ENCODE assay signal across 8 cellular contexts in genomic region chr19:52820472-52821205, GRCh38. TPM values are rescaled to one million over a fixed set of nuclear protein-coding genes. Genes with fewer than 3 reads are reported as not detected.
DNase-seq lines count a peak whose midpoint lies in the region; ATAC-seq and TF ChIP-seq lines count a peak whose summit lies in the region.
"Not testable (repeated sequence)": the region's sequence is repeated elsewhere in the genome, so short reads cannot be mapped to it uniquely, and the experiment has no call there.

No MANE protein-coding gene starts in this region.

- H3K27me3 ChIP-seq in BLaER1 treated with 17β-estradiol and CSF1 and Interleukin-3, amounts not matched to agents 10 nM and 100 nM; mononuclear cell (ENCODE audit: insufficient read depth, low read length): not testable (repeated sequence)

- TF ChIP-seq CTCF in RWPE1 (conservative IDR thresholded peaks at IDR 0.05; ENCODE audit: low read depth): not testable (repeated sequence)

- DNase-seq in RWPE1 (ENCODE audit: low spot score): not testable (repeated sequence)
- DNase-seq in activated naive CD4-positive, alpha-beta T cell treated with anti-CD3 and anti-CD28 coated beads, Interleukin-2, amount 50 U/mL, for 72 hours (ENCODE audit: low spot score in 2 of 2): peak in 1 of 2 donors; percentile 16
- DNase-seq in fibroblast of peridontal ligament (ENCODE audit: extremely low read depth): peak; percentile 21
- DNase-seq in stimulated activated CD4-positive, alpha-beta T cell treated with anti-CD3 and anti-CD28 coated beads, Interleukin-1b, Interleukin-23, amount 100 ng/mL, for 48 hours: peak; percentile 25

- H3K9me3 Mint-ChIP-seq in activated naive CD4-positive, alpha-beta T cell treated with anti-CD3 and anti-CD28 coated beads, Interleukin-2, amount 50 U/mL, for 72 hours: peaks cover 10 to 31% of the 10 kb centered on the region in 2 donors

- peaks cover 0 to 50% (median 12%) of the 10 kb centered on the region in 11 experiments; a peak in 13 of 22 replicates for H3K9me3 ChIP-seq in BLaER1 treated with 17β-estradiol and CSF1 and Interleukin-3, amounts not matched to agents 10 nM and 100 nM (replicated peaks in 1 of 11)
- H3K9me3 ChIP-seq in mononuclear cell (ENCODE audit: low read depth, low read length): not testable (repeated sequence)

- H3K36me3 Mint-ChIP-seq in activated naive CD4-positive, alpha-beta T cell treated with anti-CD3 and anti-CD28 coated beads, Interleukin-2, amount 50 U/mL, for 72 hours: peaks cover 36 to 61% of the 10 kb centered on the region in 2 donors

- not testable (repeated sequence) for H3K4me1 ChIP-seq in BLaER1 treated with 17β-estradiol and CSF1 and Interleukin-3, amounts not matched to agents 10 nM and 100 nM; mononuclear cell (ENCODE audit: insufficient read depth, low read length)

- peak overlapping the region; percentile 79 to 89 (median 84) for H3K9ac ChIP-seq in BLaER1 treated with 17β-estradiol and CSF1 and Interleukin-3, amounts not matched to agents 10 nM and 100 nM

- POLR2A ChIA-PET in RWPE1 (lab: Yijun Ruan, JAX; ENCODE audit: low non-redundant PET): interaction anchor here (0.6 kb wide), 1 partner anchor 607 kb away, joined by 3 read pairs; no protein-coding TSS in a partner anchor

- CTCF ChIA-PET in RWPE1 (lab: Yijun Ruan, JAX): interaction anchor here (0.7 kb wide), 1 partner anchor 1010 kb away, joined by 4 read pairs; no protein-coding TSS in a partner anchor

- peak overlapping the region; percentile 61 to 92 for H3K27ac Mint-ChIP-seq in activated naive CD4-positive, alpha-beta T cell treated with anti-CD3 and anti-CD28 coated beads, Interleukin-2, amount 50 U/mL, for 72 hours

- H4K20me1 ChIP-seq in BLaER1 treated with 17β-estradiol and CSF1 and Interleukin-3, amounts not matched to agents 10 nM and 100 nM: peaks cover 0 to 19% (median 0%) of the 10 kb centered on the region in 11 experiments; a peak in 4 of 22 replicates

- peak; percentile 33 for ATAC-seq in GM19463 (IDR thresholded peaks at IDR 0.05; ENCODE audit: unreplicated experiment)
- peak; percentile 20 for ATAC-seq in HG03442 (IDR thresholded peaks at IDR 0.05; ENCODE audit: unreplicated experiment)
- peak; percentile 34 to 48 for ATAC-seq in activated naive CD4-positive, alpha-beta T cell treated with anti-CD3 and anti-CD28 coated beads, Interleukin-2, amount 50 U/mL, for 72 hours

- H3K27ac ChIP-seq in BLaER1 treated with 17β-estradiol and CSF1 and Interleukin-3, amounts not matched to agents 10 nM and 100 nM: peak overlapping the region; percentile 63 to 86 (median 78)
- H3K27ac ChIP-seq in RWPE1: peak overlapping the region; percentile 42

- peak overlapping the region; percentile 70 to 82 (median 77) for H3K4me3 ChIP-seq in BLaER1 treated with 17β-estradiol and CSF1 and Interleukin-3, amounts not matched to agents 10 nM and 100 nM
- H3K4me3 ChIP-seq in mononuclear cell (ENCODE audit: low read length): peak overlapping the region; percentile 59

- H3K4me2 ChIP-seq in BLaER1 treated with 17β-estradiol and CSF1 and Interleukin-3, amounts not matched to agents 10 nM and 100 nM: peak overlapping the region; percentile 81 to 95 (median 91)

- peaks cover 28 to 33% (median 31%) of the 10 kb centered on the region in 11 experiments for H3K36me3 ChIP-seq in BLaER1 treated with 17β-estradiol and CSF1 and Interleukin-3, amounts not matched to agents 10 nM and 100 nM

RNA-seq across cellular contexts. Expression of gene ZNF28, which starts 0.8 kb away (rescaled TPM):
- 10 to 100 TPM; 14.5 to 16.1 TPM for total RNA-seq in activated naive CD4-positive, alpha-beta T cell treated with anti-CD3 and anti-CD28 coated beads, Interleukin-2, amount 50 U/mL, for 72 hours
- total RNA-seq in mononuclear cell: 3.3 TPM

RNA-seq across cellular contexts. Expression of gene ZNF600, which starts 34.0 kb away (rescaled TPM):
- total RNA-seq in activated naive CD4-positive, alpha-beta T cell treated with anti-CD3 and anti-CD28 coated beads, Interleukin-2, amount 50 U/mL, for 72 hours: 1 to 10 TPM; 4.1 to 9.6 TPM
- total RNA-seq in mononuclear cell: 6.9 TPM

RNA-seq across cellular contexts. Expression of gene ZNF468, which starts 36.8 kb away (rescaled TPM):
- total RNA-seq in activated naive CD4-positive, alpha-beta T cell treated with anti-CD3 and anti-CD28 coated beads, Interleukin-2, amount 50 U/mL, for 72 hours: 10 to 100 TPM; 10.9 to 16.2 TPM
- 19.6 TPM for total RNA-seq in mononuclear cell
